8 cellular contexts compared by ENCODE assay signal in the genomic region with DNA sequence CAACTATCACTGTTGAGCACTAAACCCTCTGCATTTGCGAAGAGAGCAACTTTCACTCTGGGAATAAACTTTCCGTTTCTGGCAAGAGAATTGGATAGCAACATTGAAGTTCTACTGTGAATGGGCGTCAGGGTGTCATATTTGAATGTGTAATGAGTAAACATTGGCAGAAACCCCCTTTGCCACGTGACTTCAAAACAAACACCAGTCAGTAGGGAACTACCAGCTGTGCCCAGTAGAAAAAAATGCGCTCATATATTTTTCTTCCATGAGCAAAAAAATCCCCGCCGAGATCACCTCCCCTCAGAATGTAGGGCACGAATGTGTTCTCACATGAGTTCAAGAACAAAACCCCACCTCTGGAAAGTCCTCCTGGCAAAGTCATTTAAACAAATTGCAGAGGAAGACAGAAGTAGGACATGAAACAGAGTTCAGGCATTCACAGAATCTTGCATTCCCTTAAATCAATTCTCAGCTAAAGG.
A peak's percentile ranks its signal among the peaks of the same experiment; 100 is the strongest.
DNase-seq lines count a peak whose midpoint lies in the region; ATAC-seq and TF ChIP-seq lines count a peak whose summit lies in the region.

No MANE protein-coding gene starts in this region.

- H3K9me2 ChIP-seq in SK-N-SH = no peaks in the 10 kb centered on the region

- H3K9me3 ChIP-seq in SK-N-SH = no peaks in the 10 kb centered on the region

- WGBS in SK-N-SH (ENCODE audit: low lambda C conversion rate) = 81% methylated on average over 8 of the region's 8 CpGs

- no peaks in the 10 kb centered on the region for H3K27me3 ChIP-seq in SK-N-SH (ENCODE audit: insufficient read depth)

- H3K27ac ChIP-seq in SK-N-SH (ENCODE audit: low read depth in 2 of 2, low read length in 1 of 2) = peak overlapping the region in 1 of 2 experiments; percentile 55; a peak in 1 of 4 replicates

- ATAC-seq in HG03135 (IDR thresholded peaks at IDR 0.05; ENCODE audit: unreplicated experiment) = peak; percentile 53

- no peak overlapping the region for H2AFZ ChIP-seq in SK-N-SH (ENCODE audit: low read depth)

- no peaks in the 10 kb centered on the region for H3K79me2 ChIP-seq in SK-N-SH (ENCODE audit: insufficient read depth)

- no peak overlapping the region for H3K9ac ChIP-seq in SK-N-SH

- peaks cover 4% of the 10 kb centered on the region for H3K9me3 Mint-ChIP-seq in activated naive CD4-positive, alpha-beta T cell treated with anti-CD3 and anti-CD28 coated beads for 36 hours
- peaks cover 10% of the 10 kb centered on the region for H3K9me3 Mint-ChIP-seq in stimulated activated naive CD8-positive, alpha-beta T cell treated with anti-CD3 and anti-CD28 coated beads, Interleukin-15, Interleukin-2, amounts not matched to agents 100 ng/mL and 50 ng/mL, for 24 hours

- no peak for TF ChIP-seq EP300 in SK-N-SH (IDR thresholded peaks at IDR 0.05; ENCODE audit: borderline replicate concordance in 1 of 2, low read depth in 1 of 2, low read length in 1 of 2)

- H3K4me1 Mint-ChIP-seq in activated naive CD4-positive, alpha-beta T cell treated with anti-CD3 and anti-CD28 coated beads for 36 hours (ENCODE audit: low read depth) = peaks cover 65% of the 10 kb centered on the region
- H3K4me1 Mint-ChIP-seq in stimulated activated naive CD8-positive, alpha-beta T cell treated with anti-CD3 and anti-CD28 coated beads, Interleukin-15, Interleukin-2, amounts not matched to agents 100 ng/mL and 50 ng/mL, for 24 hours (ENCODE audit: low read depth) = peaks cover 63% of the 10 kb centered on the region

- H3F3A ChIP-seq in SK-N-SH (replicated peaks; ENCODE audit: insufficient read depth) = peaks cover 2% of the 10 kb centered on the region

- H3K4me3 Mint-ChIP-seq in activated naive CD4-positive, alpha-beta T cell treated with anti-CD3 and anti-CD28 coated beads for 36 hours = peak overlapping the region; percentile 22
- H3K4me3 Mint-ChIP-seq in stimulated activated naive CD8-positive, alpha-beta T cell treated with anti-CD3 and anti-CD28 coated beads, Interleukin-15, Interleukin-2, amounts not matched to agents 100 ng/mL and 50 ng/mL, for 24 hours = peak overlapping the region; percentile 61

- no peak for TF ChIP-seq RAD21 in SK-N-SH (IDR thresholded peaks at IDR 0.05; ENCODE audit: low read length)

- H3K36me3 Mint-ChIP-seq in activated naive CD4-positive, alpha-beta T cell treated with anti-CD3 and anti-CD28 coated beads for 36 hours (ENCODE audit: low read depth) = peaks cover 11% of the 10 kb centered on the region
- peaks cover 17% of the 10 kb centered on the region for H3K36me3 Mint-ChIP-seq in stimulated activated naive CD8-positive, alpha-beta T cell treated with anti-CD3 and anti-CD28 coated beads, Interleukin-15, Interleukin-2, amounts not matched to agents 100 ng/mL and 50 ng/mL, for 24 hours (ENCODE audit: low read depth)

- no peaks in the 10 kb centered on the region for H3K36me3 ChIP-seq in SK-N-SH (replicated peaks in 1 of 2; ENCODE audit: control insufficient read depth in 1 of 2, insufficient read depth in 2 of 2, low read length in 1 of 2)

- H3K27me3 Mint-ChIP-seq in activated naive CD4-positive, alpha-beta T cell treated with anti-CD3 and anti-CD28 coated beads for 36 hours (ENCODE audit: low read depth) = no peaks in the 10 kb centered on the region
- no peaks in the 10 kb centered on the region for H3K27me3 Mint-ChIP-seq in stimulated activated naive CD8-positive, alpha-beta T cell treated with anti-CD3 and anti-CD28 coated beads, Interleukin-15, Interleukin-2, amounts not matched to agents 100 ng/mL and 50 ng/mL, for 24 hours

- POLR2A ChIA-PET in SK-N-SH (lab: Yijun Ruan, JAX) = no interaction called here

- H3K4me1 ChIP-seq in SK-N-SH (ENCODE audit: control insufficient read depth in 1 of 2, insufficient read depth in 2 of 2, low read depth in 1 of 2, low read length in 1 of 2) = peaks cover 6 to 15% of the 10 kb centered on the region in 2 experiments; a peak in 3 of 4 replicates

- intact Hi-C loops in activated naive CD4-positive, alpha-beta T cell treated with anti-CD3 and anti-CD28 coated beads for 36 hours (cut with micrococcal nuclease) = loop anchor here (1.0 to 5.0 kb wide), 17 partner anchors 9 to 487 kb away; no protein-coding TSS in a partner anchor
- intact Hi-C loops in head of caudate nucleus (cut with DNase I) = no loop called here

- TF ChIP-seq CTCF in SK-N-SH (IDR thresholded peaks at IDR 0.05) = no peak

- H3K27ac Mint-ChIP-seq in activated naive CD4-positive, alpha-beta T cell treated with anti-CD3 and anti-CD28 coated beads for 36 hours = peak overlapping the region; percentile 84
- peak overlapping the region; percentile 91 for H3K27ac Mint-ChIP-seq in stimulated activated naive CD8-positive, alpha-beta T cell treated with anti-CD3 and anti-CD28 coated beads, Interleukin-15, Interleukin-2, amounts not matched to agents 100 ng/mL and 50 ng/mL, for 24 hours

- peak; percentile 86 for DNase-seq in activated naive CD4-positive, alpha-beta T cell treated with anti-CD3 and anti-CD28 coated beads for 36 hours
- DNase-seq in activated naive CD4-positive, alpha-beta T cell (lab: John Stamatoyannopoulos, UW) = no peak
- DNase-seq in SW480 (ENCODE audit: low spot score) = peak; percentile 66
- DNase-seq in head of caudate nucleus = peak in 31 of 42 donors; percentile 4 to 76 (median 37)
- DNase-seq in SW 1271 (lab: John Stamatoyannopoulos, UW) = no peak
- DNase-seq in SK-N-SH = no peak

- no peaks in the 10 kb centered on the region for H4K20me1 ChIP-seq in SK-N-SH (ENCODE audit: insufficient read depth)

- CTCF ChIA-PET in activated naive CD4-positive, alpha-beta T cell treated with anti-CD3 and anti-CD28 coated beads for 36 hours (lab: Charles Lee) = interaction anchor here (0.7 to 0.9 kb wide), 3 partner anchors 22 to 37 kb away, joined by 3 to 4 read pairs (median 3); no protein-coding TSS in a partner anchor
- CTCF ChIA-PET in SK-N-SH (lab: Yijun Ruan, JAX) = interaction anchor here (0.7 kb wide), 1 partner anchor 17 kb away, joined by 3 read pairs; no protein-coding TSS in a partner anchor

- H3K4me3 ChIP-seq in SK-N-SH (ENCODE audit: low read depth in 2 of 2, low read length in 1 of 2) = no peak overlapping the region

- H3K4me2 ChIP-seq in SK-N-SH = no peak overlapping the region

TF ChIP-seq in SK-N-SH, 30 proteins besides CTCF, POLR2A, EP300 and RAD21:
- TF ChIP-seq GABPA (IDR thresholded peaks at IDR 0.05; ENCODE audit: low read depth) = no peak
- TF ChIP-seq RCOR1 (IDR thresholded peaks at IDR 0.05; ENCODE audit: low read length) = no peak
- TF ChIP-seq, protein P1, sequence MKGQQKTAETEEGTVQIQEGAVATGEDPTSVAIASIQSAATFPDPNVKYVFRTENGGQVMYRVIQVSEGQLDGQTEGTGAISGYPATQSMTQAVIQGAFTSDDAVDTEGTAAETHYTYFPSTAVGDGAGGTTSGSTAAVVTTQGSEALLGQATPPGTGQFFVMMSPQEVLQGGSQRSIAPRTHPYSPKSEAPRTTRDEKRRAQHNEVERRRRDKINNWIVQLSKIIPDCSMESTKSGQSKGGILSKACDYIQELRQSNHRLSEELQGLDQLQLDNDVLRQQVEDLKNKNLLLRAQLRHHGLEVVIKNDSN (IDR thresholded peaks at IDR 0.05; ENCODE audit: borderline replicate concordance, low read depth) = no peak
- TF ChIP-seq SMC3 (IDR thresholded peaks at IDR 0.05; ENCODE audit: low read depth, low read length) = no peak
- no peak for TF ChIP-seq TEAD4 (IDR thresholded peaks at IDR 0.05; ENCODE audit: borderline replicate concordance, insufficient read depth)
- TF ChIP-seq, protein P2, sequence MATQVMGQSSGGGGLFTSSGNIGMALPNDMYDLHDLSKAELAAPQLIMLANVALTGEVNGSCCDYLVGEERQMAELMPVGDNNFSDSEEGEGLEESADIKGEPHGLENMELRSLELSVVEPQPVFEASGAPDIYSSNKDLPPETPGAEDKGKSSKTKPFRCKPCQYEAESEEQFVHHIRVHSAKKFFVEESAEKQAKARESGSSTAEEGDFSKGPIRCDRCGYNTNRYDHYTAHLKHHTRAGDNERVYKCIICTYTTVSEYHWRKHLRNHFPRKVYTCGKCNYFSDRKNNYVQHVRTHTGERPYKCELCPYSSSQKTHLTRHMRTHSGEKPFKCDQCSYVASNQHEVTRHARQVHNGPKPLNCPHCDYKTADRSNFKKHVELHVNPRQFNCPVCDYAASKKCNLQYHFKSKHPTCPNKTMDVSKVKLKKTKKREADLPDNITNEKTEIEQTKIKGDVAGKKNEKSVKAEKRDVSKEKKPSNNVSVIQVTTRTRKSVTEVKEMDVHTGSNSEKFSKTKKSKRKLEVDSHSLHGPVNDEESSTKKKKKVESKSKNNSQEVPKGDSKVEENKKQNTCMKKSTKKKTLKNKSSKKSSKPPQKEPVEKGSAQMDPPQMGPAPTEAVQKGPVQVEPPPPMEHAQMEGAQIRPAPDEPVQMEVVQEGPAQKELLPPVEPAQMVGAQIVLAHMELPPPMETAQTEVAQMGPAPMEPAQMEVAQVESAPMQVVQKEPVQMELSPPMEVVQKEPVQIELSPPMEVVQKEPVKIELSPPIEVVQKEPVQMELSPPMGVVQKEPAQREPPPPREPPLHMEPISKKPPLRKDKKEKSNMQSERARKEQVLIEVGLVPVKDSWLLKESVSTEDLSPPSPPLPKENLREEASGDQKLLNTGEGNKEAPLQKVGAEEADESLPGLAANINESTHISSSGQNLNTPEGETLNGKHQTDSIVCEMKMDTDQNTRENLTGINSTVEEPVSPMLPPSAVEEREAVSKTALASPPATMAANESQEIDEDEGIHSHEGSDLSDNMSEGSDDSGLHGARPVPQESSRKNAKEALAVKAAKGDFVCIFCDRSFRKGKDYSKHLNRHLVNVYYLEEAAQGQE (IDR thresholded peaks at IDR 0.05; ENCODE audit: low read depth, low read length) = no peak
- TF ChIP-seq TAF1 (IDR thresholded peaks at IDR 0.05; ENCODE audit: borderline replicate concordance, low read depth, low read length) = no peak
- TF ChIP-seq MXI1 (IDR thresholded peaks at IDR 0.05; ENCODE audit: low read depth, low read length) = no peak
TF ChIP-seq in SK-N-SH: peak in this region for 0.

Comparison
In these comparisons a context has a peak if more than half of its experiments do, and no peak if none do; other contexts are left out.
1. DNase-seq: peak in activated naive CD4-positive, alpha-beta T cell treated with anti-CD3 and anti-CD28 coated beads for 36 hours (single experiment), SW480 (single experiment) and head of caudate nucleus (31 of 42); none in activated naive CD4-positive, alpha-beta T cell (0 of 4), SW 1271 (0 of 2) and SK-N-SH (single experiment).